23 cellular contexts compared by ENCODE assay signal in the genomic region with DNA sequence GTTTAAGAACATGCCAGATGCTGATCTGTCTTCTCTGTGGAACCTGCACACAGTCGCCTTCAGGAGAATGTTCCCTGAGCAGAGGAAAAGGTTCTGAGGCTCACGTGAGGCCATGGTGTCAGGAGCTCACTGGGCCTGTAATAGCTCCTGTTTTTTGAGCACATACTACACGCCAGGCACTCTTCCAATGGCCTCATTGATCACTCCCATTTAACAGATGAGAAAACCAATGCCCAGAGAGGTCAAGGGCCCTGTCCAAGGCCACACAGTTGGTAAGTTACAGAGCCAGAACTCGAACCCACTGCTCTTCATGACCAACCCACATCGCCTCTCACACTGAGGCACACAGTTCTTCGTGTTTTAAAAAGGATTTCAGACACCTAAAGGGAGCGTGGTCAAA.
"Had no signal": no experiment of that assay in that cellular context is flagged by ENCODE, and none has a peak within 500 bp of the region (broad histone marks: within the 10 kb centered on the region; RNA-seq: fewer than 3 reads in every experiment).

No MANE protein-coding gene starts in this region.

- H3K4me1 ChIP-seq: SJSA1 had no signal

- DNase-seq: Karpas-422, KG1, MG63, NCI-H1092, NCI-H1436, NCI-H187, NCI-H2029, NCI-H2081 treated with DMSO at 0.1 percent for 48 hours, NCI-H2171, NCI-H226, NCI-H446, NCI-H510A, NCI-H524 treated with DMSO at 0.1 percent for 48 hours, NCI-H69, NCI-H774, Right ventricle myocardium superior, RPMI8226, SIG-M5 had no signal

- H3K9me3 ChIP-seq: MG63, SJSA1 had no signal

- FAIRE-seq: HTR-8/SVneo, RCC 7860 had no signal

- H3K27me3 ChIP-seq: MG63, SJSA1 had no signal

- H3K27ac ChIP-seq: HL-60, SJSA1, SK-N-MC had no signal

- H3K4me3 ChIP-seq: MG63, SJSA1, SK-N-MC had no signal

- H3K36me3 ChIP-seq: MG63, SJSA1 had no signal
